ENCODE assay signal across 30 cellular contexts in genomic region chr2:168524005-168524404, GRCh38.
DNase-seq lines count a peak whose midpoint lies in the region; ATAC-seq and TF ChIP-seq lines count a peak whose summit lies in the region.
"Had no signal": no experiment of that assay in that cellular context is flagged by ENCODE, and none has a peak within 500 bp of the region (broad histone marks: within the 10 kb centered on the region; RNA-seq: fewer than 3 reads in every experiment).

No MANE protein-coding gene starts in this region.

- no peaks in the 10 kb centered on the region for H3K9me3 Mint-ChIP-seq in activated CD8-positive, alpha-beta T cell treated with anti-CD3 and anti-CD28 coated beads, Interleukin-2, amount 10 ng/mL, durations not matched to agents 7 days and 5 days (ENCODE audit: insufficient read depth)
- H3K9me3 Mint-ChIP-seq: activated T-helper 1 cell treated with anti-CD3 and anti-CD28 coated beads, Interleukin-12 subunit alpha, Interleukin-12 subunit beta, Interleukin-2, Interleukin-4 antibody, amounts not matched to agents 30 ng/mL and 10 ng/mL and 1 ng/mL, durations not matched to agents 14 hours and 24 hours and 36 hours; neural crest cell had no signal

- no peak for TF ChIP-seq CTCF in foreskin keratinocyte (conservative IDR thresholded peaks at IDR 0.05)

- H3K4me1 Mint-ChIP-seq in activated CD8-positive, alpha-beta T cell treated with anti-CD3 and anti-CD28 coated beads, Interleukin-2, amount 10 ng/mL, durations not matched to agents 7 days and 5 days (ENCODE audit: low read depth): no peaks in the 10 kb centered on the region

- H3K27me3 ChIP-seq in foreskin keratinocyte: no peaks in the 10 kb centered on the region
- H3K27me3 ChIP-seq: adrenal gland, BLaER1, brain microvascular endothelial cell, ovary, suprapubic skin, upper lobe of left lung had no signal

- H3K4me3 Mint-ChIP-seq in activated CD8-positive, alpha-beta T cell treated with anti-CD3 and anti-CD28 coated beads, Interleukin-2, amount 10 ng/mL, durations not matched to agents 7 days and 5 days: no peak overlapping the region
- H3K4me3 Mint-ChIP-seq: activated T-helper 1 cell treated with anti-CD3 and anti-CD28 coated beads, Interleukin-12 subunit alpha, Interleukin-12 subunit beta, Interleukin-2, Interleukin-4 antibody, amounts not matched to agents 30 ng/mL and 10 ng/mL and 1 ng/mL, durations not matched to agents 14 hours and 24 hours and 36 hours; neural crest cell had no signal

- peaks cover 1% of the 10 kb centered on the region for H3K36me3 Mint-ChIP-seq in activated CD8-positive, alpha-beta T cell treated with anti-CD3 and anti-CD28 coated beads, Interleukin-2, amount 10 ng/mL, durations not matched to agents 7 days and 5 days (ENCODE audit: low read depth)

- POLR2A ChIA-PET in activated CD8-positive, alpha-beta T cell treated with anti-CD3 and anti-CD28 coated beads, Interleukin-2, amount 10 ng/mL, durations not matched to agents 7 days and 5 days (lab: Charles Lee): no interaction called here

- intact Hi-C loops in posterior cingulate gyrus (cut with DNase I): no loop called here

- peaks cover 51% of the 10 kb centered on the region for H3K4me1 ChIP-seq in foreskin keratinocyte

- H3K27me3 Mint-ChIP-seq in activated CD8-positive, alpha-beta T cell treated with anti-CD3 and anti-CD28 coated beads, Interleukin-2, amount 10 ng/mL, durations not matched to agents 7 days and 5 days (ENCODE audit: low read depth): no peaks in the 10 kb centered on the region

- CTCF ChIA-PET in activated CD8-positive, alpha-beta T cell treated with anti-CD3 and anti-CD28 coated beads, Interleukin-2, amount 10 ng/mL, durations not matched to agents 7 days and 5 days (lab: Charles Lee): no interaction called here

- ATAC-seq in GM18511 (IDR thresholded peaks at IDR 0.05; ENCODE audit: unreplicated experiment) (peak; percentile 52), GM21786 (IDR thresholded peaks at IDR 0.05; ENCODE audit: unreplicated experiment) (peak; percentile 40), foreskin keratinocyte (no peak)
- ATAC-seq in activated CD8-positive, alpha-beta T cell treated with anti-CD3 and anti-CD28 coated beads, Interleukin-2, amount 10 ng/mL, durations not matched to agents 7 days and 5 days: no peak
- ATAC-seq: K562, left lobe of liver had no signal

- DNase-seq in OCI-M1 (lab: John Stamatoyannopoulos, UW) (peak; percentile 29), foreskin keratinocyte (peak in 1 of 2 donors; percentile 24), SHP77 treated with DMSO at 0.1 percent for 48 hours (lab: John Stamatoyannopoulos, UW) (no peak), posterior cingulate gyrus (no peak)
- DNase-seq in activated CD8-positive, alpha-beta T cell treated with anti-CD3 and anti-CD28 coated beads, Interleukin-2, amount 10 ng/mL, durations not matched to agents 7 days and 5 days: no peak
- DNase-seq: activated CD4-positive, alpha-beta T cell treated with anti-CD3 and anti-CD28 coated beads, Interleukin-2, amount 50 U/mL, for 48 hours; activated naive CD4-positive, alpha-beta T cell treated with Interleukin-2 at 50 U/mL for 16 hours; adrenal gland; brain microvascular endothelial cell; DND-41; GM23248; mesendoderm; NCI-H1105; NCI-H187 treated with DMSO at 0.1 percent for 48 hours; NCI-H2171; NCI-H510A; ovary; retina; stimulated activated naive CD4-positive, alpha-beta T cell treated with Interleukin-2 at 50 U/mL for 16 hours; upper lobe of left lung had no signal

- peak overlapping the region; percentile 51 for H3K27ac ChIP-seq in foreskin keratinocyte
- H3K27ac ChIP-seq: adrenal gland, BLaER1, brain microvascular endothelial cell, GM23248, ovary, RWPE1, SK-N-MC, suprapubic skin, upper lobe of left lung had no signal

- no peak overlapping the region for H3K27ac Mint-ChIP-seq in activated CD8-positive, alpha-beta T cell treated with anti-CD3 and anti-CD28 coated beads, Interleukin-2, amount 10 ng/mL, durations not matched to agents 7 days and 5 days
- H3K27ac Mint-ChIP-seq: activated T-helper 1 cell treated with anti-CD3 and anti-CD28 coated beads, Interleukin-12 subunit alpha, Interleukin-12 subunit beta, Interleukin-2, Interleukin-4 antibody, amounts not matched to agents 30 ng/mL and 10 ng/mL and 1 ng/mL, durations not matched to agents 14 hours and 24 hours and 36 hours had no signal

Comparison
In these comparisons a context has a peak if more than half of its experiments do, and no peak if none do; other contexts are left out.
1. ATAC-seq: peak in GM18511 (single experiment) and GM21786 (single experiment); none in foreskin keratinocyte (single experiment) and activated CD8-positive, alpha-beta T cell treated with anti-CD3 and anti-CD28 coated beads, Interleukin-2, amount 10 ng/mL, durations not matched to agents 7 days and 5 days (single experiment).